ENCODE assay signal across 1 cellular context in genomic region chr19:2675892-2676291, GRCh38.
TF ChIP-seq lines count a peak whose summit lies in the region.

No MANE protein-coding gene starts in this region.

TF ChIP-seq in HepG2, 621 proteins besides CTCF, POLR2A, EP300 and RAD21:
- TF ChIP-seq CHD4 (IDR thresholded peaks at IDR 0.05; ENCODE audit: borderline replicate concordance, low read length) (no peak), MLLT10 (CRISPR knock-in tag; IDR thresholded peaks at IDR 0.05) (no peak), CEBPG (CRISPR knock-in tag; IDR thresholded peaks at IDR 0.05) (no peak), NCOR1 (IDR thresholded peaks at IDR 0.05; ENCODE audit: borderline replicate concordance, low read length) (no peak), AGO1 (IDR thresholded peaks at IDR 0.05; ENCODE audit: low read depth, low read length, poor library complexity, severe bottlenecking) (no peak), ZBTB33 (CRISPR knock-in tag; IDR thresholded peaks at IDR 0.05) (peak; percentile 8; the same call in 1 of the 2 replicates)
